In genomic region chr16:12646490-12647274, GRCh38 we compare ENCODE assay signal across 8 cellular contexts.
A peak's percentile ranks its signal among the peaks of the same experiment; 100 is the strongest.
DNase-seq lines count a peak whose midpoint lies in the region; ATAC-seq and TF ChIP-seq lines count a peak whose summit lies in the region.

No MANE protein-coding gene starts in this region.

- H3K4me1 Mint-ChIP-seq in CD4-positive, alpha-beta memory T cell = peaks cover 9 to 22% (median 17%) of the 10 kb centered on the region in 4 donors
- H3K4me1 Mint-ChIP-seq in activated naive CD4-positive, alpha-beta T cell treated with anti-CD3 and anti-CD28 coated beads for 36 hours (ENCODE audit: low read depth) = peaks cover 18% of the 10 kb centered on the region
- peaks cover 7 to 22% (median 18%) of the 10 kb centered on the region in 4 donors for H3K4me1 Mint-ChIP-seq in naive thymus-derived CD8-positive, alpha-beta T cell
- H3K4me1 Mint-ChIP-seq in endothelial cell (ENCODE audit: unreplicated experiment) = no peaks in the 10 kb centered on the region

- peaks cover 0 to 6% of the 10 kb centered on the region in 2 donors for H3K27me3 Mint-ChIP-seq in CD4-positive, alpha-beta memory T cell
- no peaks in the 10 kb centered on the region for H3K27me3 Mint-ChIP-seq in activated naive CD4-positive, alpha-beta T cell treated with anti-CD3 and anti-CD28 coated beads for 36 hours (ENCODE audit: low read depth)
- peaks cover 0 to 10% (median 7%) of the 10 kb centered on the region in 5 donors for H3K27me3 Mint-ChIP-seq in naive thymus-derived CD8-positive, alpha-beta T cell
- H3K27me3 Mint-ChIP-seq in endothelial cell (ENCODE audit: unreplicated experiment) = peaks cover 1% of the 10 kb centered on the region

- H3K9me3 ChIP-seq in CD4-positive, alpha-beta memory T cell (ENCODE audit: control insufficient read depth in 1 of 2, low read length in 2 of 2) = no peaks in the 10 kb centered on the region

- H3K36me3 Mint-ChIP-seq in CD4-positive, alpha-beta memory T cell = no peaks in the 10 kb centered on the region
- no peaks in the 10 kb centered on the region for H3K36me3 Mint-ChIP-seq in activated naive CD4-positive, alpha-beta T cell treated with anti-CD3 and anti-CD28 coated beads for 36 hours (ENCODE audit: low read depth)
- H3K36me3 Mint-ChIP-seq in naive thymus-derived CD8-positive, alpha-beta T cell = no peaks in the 10 kb centered on the region
- no peaks in the 10 kb centered on the region for H3K36me3 Mint-ChIP-seq in endothelial cell (ENCODE audit: low read depth, unreplicated experiment)

- no peak overlapping the region for H3K4me3 ChIP-seq in CD4-positive, alpha-beta memory T cell (ENCODE audit: low read length in 2 of 2)

- no peaks in the 10 kb centered on the region for H3K36me3 ChIP-seq in CD4-positive, alpha-beta memory T cell (ENCODE audit: insufficient read depth, low read length)

- CTCF ChIA-PET in CD4-positive, alpha-beta memory T cell (lab: Charles Lee; ENCODE audit: partially characterized antibody) = no interaction called here
- CTCF ChIA-PET in activated naive CD4-positive, alpha-beta T cell treated with anti-CD3 and anti-CD28 coated beads for 36 hours (lab: Charles Lee) = interaction anchor here (0.6 to 1.2 kb wide), 2 partner anchors 190 to 552 kb away, joined by 3 read pairs; no protein-coding TSS in a partner anchor

- POLR2A ChIA-PET in CD4-positive, alpha-beta memory T cell (lab: Charles Lee; ENCODE audit: partially characterized antibody) = no interaction called here
- POLR2A ChIA-PET in naive thymus-derived CD8-positive, alpha-beta T cell (lab: Charles Lee) = no interaction called here

- H3K27me3 ChIP-seq in CD4-positive, alpha-beta memory T cell (ENCODE audit: insufficient read depth, low read length) = no peaks in the 10 kb centered on the region

- H3K27ac ChIP-seq in CD4-positive, alpha-beta memory T cell (ENCODE audit: low read depth, low read length) = no peak overlapping the region

- TF ChIP-seq CTCF in endothelial cell (IDR thresholded peaks at IDR 0.05; ENCODE audit: unreplicated experiment) = no peak

- H3K9me3 Mint-ChIP-seq in CD4-positive, alpha-beta memory T cell = peaks cover 0 to 10% (median 5%) of the 10 kb centered on the region in 8 donors
- peaks cover 10% of the 10 kb centered on the region for H3K9me3 Mint-ChIP-seq in activated naive CD4-positive, alpha-beta T cell treated with anti-CD3 and anti-CD28 coated beads for 36 hours
- peaks cover 0 to 8% (median 3%) of the 10 kb centered on the region in 9 donors for H3K9me3 Mint-ChIP-seq in naive thymus-derived CD8-positive, alpha-beta T cell
- no peaks in the 10 kb centered on the region for H3K9me3 Mint-ChIP-seq in endothelial cell (ENCODE audit: unreplicated experiment)

- H3K27ac Mint-ChIP-seq in CD4-positive, alpha-beta memory T cell = peak overlapping the region in 3 of 7 donors; percentile 3 to 69 (median 65)
- peak overlapping the region; percentile 85 for H3K27ac Mint-ChIP-seq in activated naive CD4-positive, alpha-beta T cell treated with anti-CD3 and anti-CD28 coated beads for 36 hours
- peak overlapping the region in 6 of 10 donors; percentile 4 to 66 (median 50) for H3K27ac Mint-ChIP-seq in naive thymus-derived CD8-positive, alpha-beta T cell
- H3K27ac Mint-ChIP-seq in endothelial cell (ENCODE audit: unreplicated experiment) = no peak overlapping the region

- intact Hi-C loops in CD4-positive, alpha-beta memory T cell (cut with micrococcal nuclease) = no loop called here
- intact Hi-C loops in activated naive CD4-positive, alpha-beta T cell treated with anti-CD3 and anti-CD28 coated beads for 36 hours (cut with micrococcal nuclease) = loop anchor here (1.0 to 2.0 kb wide), 5 partner anchors 34 to 110 kb away; no protein-coding TSS in a partner anchor

- peak; percentile 59 to 66 for ATAC-seq in naive thymus-derived CD8-positive, alpha-beta T cell
- no peak for ATAC-seq in HG02610 (IDR thresholded peaks at IDR 0.05; ENCODE audit: unreplicated experiment)
- ATAC-seq in GM21737 (IDR thresholded peaks at IDR 0.05; ENCODE audit: unreplicated experiment) = no peak
- no peak for ATAC-seq in HG02588 (IDR thresholded peaks at IDR 0.05; ENCODE audit: unreplicated experiment)

- peaks cover 6% of the 10 kb centered on the region for H3K4me1 ChIP-seq in CD4-positive, alpha-beta memory T cell (ENCODE audit: insufficient read depth, low read length)

- DNase-seq in CD4-positive, alpha-beta memory T cell = peak in 3 of 5 donors; percentile 7 to 13 (median 12)
- DNase-seq in NCI-H2029 (lab: John Stamatoyannopoulos, UW) (peak; percentile 82), endothelial cell (ENCODE audit: low spot score) (no peak)
- DNase-seq in activated naive CD4-positive, alpha-beta T cell treated with anti-CD3 and anti-CD28 coated beads for 36 hours = peak; percentile 53
- peak in 2 of 10 donors; percentile 24 to 29 for DNase-seq in naive thymus-derived CD8-positive, alpha-beta T cell

- H3K4me3 Mint-ChIP-seq in CD4-positive, alpha-beta memory T cell = peak overlapping the region in 5 of 8 donors; percentile 14 to 43 (median 25)
- H3K4me3 Mint-ChIP-seq in activated naive CD4-positive, alpha-beta T cell treated with anti-CD3 and anti-CD28 coated beads for 36 hours = peak overlapping the region; percentile 16
- peak overlapping the region in 5 of 10 donors; percentile 0 to 64 (median 6) for H3K4me3 Mint-ChIP-seq in naive thymus-derived CD8-positive, alpha-beta T cell
- H3K4me3 Mint-ChIP-seq in endothelial cell (ENCODE audit: unreplicated experiment) = no peak overlapping the region

Comparison
In these comparisons a context has a peak if more than half of its experiments do, and no peak if none do; other contexts are left out.
1. ATAC-seq: peak in naive thymus-derived CD8-positive, alpha-beta T cell (2 of 2); none in HG02610 (single experiment), GM21737 (single experiment) and HG02588 (single experiment).